Comparison of ENCODE assay signal across 14 cellular contexts in genomic region chr11:65340226-65340625, GRCh38. TPM values are rescaled to one million over a fixed set of nuclear protein-coding genes. Genes with fewer than 3 reads are reported as not detected.
DNase-seq lines count a peak whose midpoint lies in the region; ATAC-seq and TF ChIP-seq lines count a peak whose summit lies in the region.
"Had no signal": no experiment of that assay in that cellular context is flagged by ENCODE, and none has a peak within 500 bp of the region (broad histone marks: within the 10 kb centered on the region; RNA-seq: fewer than 3 reads in every experiment).

No MANE protein-coding gene starts in this region.

- H3K36me3 Mint-ChIP-seq in endothelial cell (ENCODE audit: low read depth, unreplicated experiment) = peaks cover 36% of the 10 kb centered on the region

- no peak for DNase-seq in A673 (ENCODE audit: low spot score)
- no peak for DNase-seq in endothelial cell (ENCODE audit: low spot score)
- peak; percentile 72 for DNase-seq in pons (ENCODE audit: low spot score)
- DNase-seq in coronary artery (ENCODE audit: low spot score) = no peak
- DNase-seq in NCI-H1436 (lab: John Stamatoyannopoulos, UW) = no peak
- no peak for DNase-seq in upper lobe of right lung
- DNase-seq: ACHN; AML-193; CD8-positive, alpha-beta T cell; NCI-H1092; NCI-H1694; NCI-H524 treated with DMSO at 0.1 percent for 48 hours; SHP77 had no signal

- H3K4me2 ChIP-seq in BLaER1 treated with 17β-estradiol and CSF1 and Interleukin-3, amounts not matched to agents 10 nM and 100 nM = peak overlapping the region in 8 of 11 experiments; percentile 53 to 86 (median 74); a peak in 17 of 22 replicates

- H3K4me3 Mint-ChIP-seq in endothelial cell (ENCODE audit: unreplicated experiment) = peak overlapping the region; percentile 21
- H3K4me3 Mint-ChIP-seq: CD8-positive, alpha-beta T cell had no signal

- H3K36me3 ChIP-seq in A673 (ENCODE audit: insufficient read depth, low read length, poor library complexity, severe bottlenecking) = peaks cover 58% of the 10 kb centered on the region
- H3K36me3 ChIP-seq in BLaER1 treated with 17β-estradiol and CSF1 and Interleukin-3, amounts not matched to agents 10 nM and 100 nM = peaks cover 66 to 89% (median 80%) of the 10 kb centered on the region in 11 experiments
- H3K36me3 ChIP-seq in upper lobe of right lung = peaks cover 66% of the 10 kb centered on the region

- POLR2A ChIA-PET in A673 (lab: Charles Lee; ENCODE audit: low non-redundant PET) = no interaction called here

- no peaks in the 10 kb centered on the region for H3K9me3 ChIP-seq in A673 (ENCODE audit: low read depth, low read length, poor library complexity, severe bottlenecking)
- H3K9me3 ChIP-seq in BLaER1 treated with 17β-estradiol and CSF1 and Interleukin-3, amounts not matched to agents 10 nM and 100 nM (replicated peaks in 1 of 11) = no peaks in the 10 kb centered on the region
- no peaks in the 10 kb centered on the region for H3K9me3 ChIP-seq in upper lobe of right lung

- H3K27ac Mint-ChIP-seq in endothelial cell (ENCODE audit: unreplicated experiment) = no peak overlapping the region

- no peaks in the 10 kb centered on the region for H3K27me3 ChIP-seq in A673 (replicated peaks; ENCODE audit: insufficient read depth, low read depth, low read length, poor library complexity)
- no peaks in the 10 kb centered on the region for H3K27me3 ChIP-seq in BLaER1 treated with 17β-estradiol and CSF1 and Interleukin-3, amounts not matched to agents 10 nM and 100 nM
- H3K27me3 ChIP-seq in upper lobe of right lung = no peaks in the 10 kb centered on the region

- intact Hi-C loops in A673 (cut with micrococcal nuclease; ENCODE audit: unreplicated experiment) (no loop called here), upper lobe of right lung (cut with DNase I) (no loop called here)

- TF ChIP-seq CTCF in A673 (conservative IDR thresholded peaks at IDR 0.05; ENCODE audit: low read depth, low read length) (no peak), endothelial cell (IDR thresholded peaks at IDR 0.05; ENCODE audit: unreplicated experiment) (no peak), coronary artery (IDR thresholded peaks at IDR 0.05) (no peak), upper lobe of right lung (IDR thresholded peaks at IDR 0.05) (no peak)

- CTCF ChIA-PET in A673 (lab: Charles Lee) = no interaction called here

- ATAC-seq in upper lobe of right lung = no peak
- ATAC-seq: CD8-positive, alpha-beta T cell had no signal

- peaks cover 4% of the 10 kb centered on the region for H3K27me3 Mint-ChIP-seq in endothelial cell (ENCODE audit: unreplicated experiment)

- peak overlapping the region; percentile 35 for H3K27ac ChIP-seq in A673 (ENCODE audit: low read depth, low read length, poor library complexity, severe bottlenecking)
- H3K27ac ChIP-seq in BLaER1 treated with 17β-estradiol and CSF1 and Interleukin-3, amounts not matched to agents 10 nM and 100 nM = peak overlapping the region in 7 of 11 experiments; percentile 6 to 73 (median 67); a peak in 8 of 22 replicates
- H3K27ac ChIP-seq in coronary artery = no peak overlapping the region
- H3K27ac ChIP-seq in upper lobe of right lung = no peak overlapping the region

- peak overlapping the region in 8 of 11 experiments; percentile 13 to 65 (median 50); a peak in 13 of 22 replicates for H3K9ac ChIP-seq in BLaER1 treated with 17β-estradiol and CSF1 and Interleukin-3, amounts not matched to agents 10 nM and 100 nM

- H3K4me1 Mint-ChIP-seq in endothelial cell (ENCODE audit: unreplicated experiment) = peaks cover 12% of the 10 kb centered on the region

- H4K20me1 ChIP-seq in BLaER1 treated with 17β-estradiol and CSF1 and Interleukin-3, amounts not matched to agents 10 nM and 100 nM = peaks cover 44 to 93% (median 75%) of the 10 kb centered on the region in 11 experiments; a peak in 21 of 22 replicates

- H3K4me1 ChIP-seq in A673 (ENCODE audit: insufficient read depth, low read length, poor library complexity, severe bottlenecking) = peaks cover 1% of the 10 kb centered on the region
- H3K4me1 ChIP-seq in BLaER1 treated with 17β-estradiol and CSF1 and Interleukin-3, amounts not matched to agents 10 nM and 100 nM = peaks cover 47 to 62% (median 57%) of the 10 kb centered on the region in 10 experiments
- peaks cover 6% of the 10 kb centered on the region for H3K4me1 ChIP-seq in upper lobe of right lung

- H3K4me3 ChIP-seq in A673 (ENCODE audit: low read depth, low read length, poor library complexity, severe bottlenecking) (no peak overlapping the region), coronary artery (no peak overlapping the region), upper lobe of right lung (no peak overlapping the region)
- H3K4me3 ChIP-seq in BLaER1 treated with 17β-estradiol and CSF1 and Interleukin-3, amounts not matched to agents 10 nM and 100 nM = peak overlapping the region in 1 of 10 experiments; percentile 6; a peak in 1 of 20 replicates

- H3K9me3 Mint-ChIP-seq in endothelial cell (ENCODE audit: unreplicated experiment) = no peaks in the 10 kb centered on the region
- H3K9me3 Mint-ChIP-seq: CD8-positive, alpha-beta T cell had no signal

- BruUV-seq in A673 (replicated peaks; lab: Mats Ljungman, UMichigan) = no TSS peak

RNA-seq across cellular contexts. Expression of gene DPF2, which starts 6.6 kb away (rescaled TPM):
- total RNA-seq in A673 (2021) (125 and 149 TPM in 2 replicates), endothelial cell (ENCODE audit: unreplicated experiment) (77.6 TPM), upper lobe of right lung (53.7 TPM)

RNA-seq across cellular contexts. Expression of gene TIGD3, which starts 14.3 kb away (rescaled TPM):
- 2.3 and 3.5 TPM in 2 replicates for total RNA-seq in A673 (2021)
- 0.44 TPM for total RNA-seq in endothelial cell (ENCODE audit: unreplicated experiment)
- 0.43 TPM for total RNA-seq in upper lobe of right lung

RNA-seq across cellular contexts. Expression of gene CDC42EP2, which starts 25.6 kb away (rescaled TPM):
- total RNA-seq in A673 (2021) = 4.8 and 5.4 TPM in 2 replicates
- 37.7 TPM for total RNA-seq in endothelial cell (ENCODE audit: unreplicated experiment)
- total RNA-seq in upper lobe of right lung = 27.5 TPM

RNA-seq across cellular contexts. Expression of gene SLC25A45, which starts 42.2 kb away (rescaled TPM):
- total RNA-seq in A673 (2021) (5.3 and 7.4 TPM in 2 replicates), endothelial cell (ENCODE audit: unreplicated experiment) (3.3 TPM), upper lobe of right lung (11.5 TPM)

RNA-seq across cellular contexts. Expression of gene FRMD8, which starts 46.2 kb away (rescaled TPM):
- total RNA-seq in A673 (2021) = 43.2 and 51.1 TPM in 2 replicates
- 76.0 TPM for total RNA-seq in endothelial cell (ENCODE audit: unreplicated experiment)
- total RNA-seq in upper lobe of right lung = 37.1 TPM

Comparison
In these comparisons a context has a peak if more than half of its experiments do, and no peak if none do; other contexts are left out.
1. H3K27ac ChIP-seq: peak in A673 (single experiment) and BLaER1 treated with 17β-estradiol and CSF1 and Interleukin-3, amounts not matched to agents 10 nM and 100 nM (7 of 11); none in coronary artery (0 of 2) and upper lobe of right lung (single experiment).